16 cellular contexts compared by ENCODE assay signal in genomic region chr15:100468265-100468664, GRCh38.
DNase-seq lines count a peak whose midpoint lies in the region; ATAC-seq, FAIRE-seq and TF ChIP-seq lines count a peak whose summit lies in the region.
"Had no signal": no experiment of that assay in that cellular context is flagged by ENCODE, and none has a peak within 500 bp of the region (broad histone marks: within the 10 kb centered on the region; RNA-seq: fewer than 3 reads in every experiment).

No MANE protein-coding gene starts in this region.

- H3K9me3 ChIP-seq in cardiac muscle cell (ENCODE audit: low read depth): no peaks in the 10 kb centered on the region
- peaks cover 0 to 2% of the 10 kb centered on the region in 2 donors for H3K9me3 ChIP-seq in right atrium auricular region
- H3K9me3 ChIP-seq in prostate gland: no peaks in the 10 kb centered on the region
- H3K9me3 ChIP-seq: thoracic aorta had no signal

- intact Hi-C loops in prostate gland (cut with DNase I): no loop called here

- TF ChIP-seq CTCF in cardiac muscle cell (IDR thresholded peaks at IDR 0.05; ENCODE audit: low read depth, low read length) (no peak), right atrium auricular region (IDR thresholded peaks at IDR 0.05) (no peak), choroid plexus epithelial cell (conservative IDR thresholded peaks at IDR 0.05; ENCODE audit: low read depth, low read length) (no peak), prostate gland (IDR thresholded peaks at IDR 0.05) (no peak)

- TF ChIP-seq POLR2A in prostate gland (IDR thresholded peaks at IDR 0.05): no peak

- H3K27me3 ChIP-seq in cardiac muscle cell: no peaks in the 10 kb centered on the region
- H3K27me3 ChIP-seq in right atrium auricular region: no peaks in the 10 kb centered on the region
- no peaks in the 10 kb centered on the region for H3K27me3 ChIP-seq in prostate gland (replicated peaks; ENCODE audit: insufficient read depth)

- H3K4me1 ChIP-seq in cardiac muscle cell (ENCODE audit: low read depth) (no peaks in the 10 kb centered on the region), right atrium auricular region (no peaks in the 10 kb centered on the region), prostate gland (replicated peaks) (no peaks in the 10 kb centered on the region)

- H3K4me3 ChIP-seq in cardiac muscle cell (no peak overlapping the region), right atrium auricular region (no peak overlapping the region), choroid plexus epithelial cell (ENCODE audit: low read depth, low read length) (no peak overlapping the region), prostate gland (no peak overlapping the region)
- H3K4me3 ChIP-seq: thoracic aorta had no signal

- H3K27ac ChIP-seq in cardiac muscle cell: no peak overlapping the region
- no peak overlapping the region for H3K27ac ChIP-seq in right atrium auricular region
- no peak overlapping the region for H3K27ac ChIP-seq in prostate gland
- H3K27ac ChIP-seq: thoracic aorta had no signal

- WGBS in prostate gland: 82% methylated on average over 2 of the region's 2 CpGs

- no peak for FAIRE-seq in urothelium cell line (lab: Jason Lieb, UNC)

- DNase-seq in cardiac muscle cell (ENCODE audit: low read depth in 1 of 2, low spot score in 1 of 2) (peak; percentile 28 to 68), right atrium auricular region (ENCODE audit: low spot score) (no peak), choroid plexus epithelial cell (ENCODE audit: low read depth) (peak; percentile 23), left lobe of liver (ENCODE audit: low spot score) (peak; percentile 55), urothelium cell line (ENCODE audit: low spot score) (peak; percentile 15), NCI-H2107 (lab: John Stamatoyannopoulos, UW) (no peak), NCI-H82 treated with DMSO at 0.1 percent for 48 hours (lab: John Stamatoyannopoulos, UW; ENCODE audit: unreplicated experiment) (no peak), prostate gland (ENCODE audit: low spot score) (no peak)
- DNase-seq: ACHN; effector CD8-positive, alpha-beta T cell; GDM1; Karpas-422; NCI-H1436 treated with DMSO at 0.1 percent for 48 hours; NCI-H510A; PC-3 had no signal

- H3K36me3 ChIP-seq in cardiac muscle cell: no peaks in the 10 kb centered on the region
- no peaks in the 10 kb centered on the region for H3K36me3 ChIP-seq in right atrium auricular region
- no peaks in the 10 kb centered on the region for H3K36me3 ChIP-seq in prostate gland
- H3K36me3 ChIP-seq: thoracic aorta had no signal

- peak; percentile 61 for ATAC-seq in left lobe of liver
- ATAC-seq: PC-3 had no signal

Comparison
In these comparisons a context has a peak if more than half of its experiments do, and no peak if none do; other contexts are left out.
1. DNase-seq: peak in cardiac muscle cell (2 of 2), choroid plexus epithelial cell (single experiment), left lobe of liver (single experiment) and urothelium cell line (single experiment); none in right atrium auricular region (single experiment), NCI-H2107 (single experiment), NCI-H82 treated with DMSO at 0.1 percent for 48 hours (single experiment) and prostate gland (single experiment).